In the genomic region with DNA sequence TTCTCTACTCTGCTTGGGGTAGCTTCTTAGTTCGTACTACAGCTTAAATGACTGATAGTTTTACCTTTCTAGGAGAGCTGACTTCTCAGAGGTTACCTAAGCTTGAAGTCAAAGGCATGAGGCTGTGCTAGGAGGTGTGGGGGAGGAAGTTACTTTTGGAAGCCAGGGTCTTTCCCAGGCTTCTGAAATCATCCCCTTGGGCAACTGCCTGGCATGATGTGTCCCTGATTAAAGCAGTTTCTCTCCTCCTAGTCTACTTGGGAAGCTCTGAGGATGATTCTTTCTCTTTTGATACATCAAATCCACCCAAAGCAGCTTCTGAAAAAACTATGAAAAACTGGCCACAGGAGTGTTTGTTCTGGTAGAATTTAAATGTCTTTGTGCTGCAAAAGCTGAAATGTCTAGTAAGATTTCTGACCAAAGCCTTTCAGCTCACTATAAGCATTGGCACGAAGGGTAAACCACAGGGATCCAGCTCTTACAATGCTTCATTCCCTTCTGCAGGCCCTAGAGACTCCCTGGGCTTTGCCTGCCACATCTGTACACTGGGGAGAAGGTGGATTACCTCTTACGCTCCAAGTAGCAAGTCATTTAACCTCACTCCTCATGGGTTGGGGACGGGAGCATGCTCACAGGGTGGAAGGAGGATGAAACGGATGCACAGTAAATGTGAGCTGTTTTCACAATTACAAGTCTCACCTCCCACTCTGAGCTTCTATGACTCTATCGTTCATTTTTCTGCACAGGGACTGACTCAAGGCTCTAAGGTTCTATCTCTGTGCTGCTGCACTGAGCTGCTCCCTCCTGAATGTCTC, we compare ENCODE assay signal across 11 cellular contexts. TPM values are rescaled to one million over a fixed set of nuclear protein-coding genes. Genes with fewer than 3 reads are reported as not detected.
DNase-seq lines count a peak whose midpoint lies in the region; ATAC-seq lines count a peak whose summit lies in the region.
"Had no signal": no experiment of that assay in that cellular context is flagged by ENCODE, and none has a peak within 500 bp of the region (broad histone marks: within the 10 kb centered on the region; RNA-seq: fewer than 3 reads in every experiment).

No MANE protein-coding gene starts in this region.

- no peaks in the 10 kb centered on the region for H3K9me3 Mint-ChIP-seq in activated CD4-positive, alpha-beta T cell treated with anti-CD3 and anti-CD28 coated beads for 36 hours (ENCODE audit: low read depth)
- no peaks in the 10 kb centered on the region for H3K9me3 Mint-ChIP-seq in central memory CD8-positive, alpha-beta T cell
- no peaks in the 10 kb centered on the region for H3K9me3 Mint-ChIP-seq in stimulated activated effector memory CD8-positive, alpha-beta T cell treated with anti-CD3 and anti-CD28 coated beads, Interleukin-12 subunit alpha, Interleukin-12 subunit beta, amount 100 ng/mL, for 72 hours

- peaks cover 77% of the 10 kb centered on the region for H3K4me1 Mint-ChIP-seq in activated CD4-positive, alpha-beta T cell treated with anti-CD3 and anti-CD28 coated beads for 36 hours
- H3K4me1 Mint-ChIP-seq in T-helper 17 cell: peaks cover 62% of the 10 kb centered on the region
- peaks cover 8% of the 10 kb centered on the region for H3K4me1 Mint-ChIP-seq in central memory CD8-positive, alpha-beta T cell
- H3K4me1 Mint-ChIP-seq in stimulated activated effector memory CD8-positive, alpha-beta T cell treated with anti-CD3 and anti-CD28 coated beads, Interleukin-12 subunit alpha, Interleukin-12 subunit beta, amount 100 ng/mL, for 72 hours: peaks cover 57% of the 10 kb centered on the region

- CTCF ChIA-PET in activated CD4-positive, alpha-beta T cell treated with anti-CD3 and anti-CD28 coated beads for 36 hours (lab: Charles Lee): interaction anchor here (0.5 to 5.0 kb wide), 24 partner anchors 10 to 589 kb away, joined by 3 to 27 read pairs (median 4); no protein-coding TSS in a partner anchor

- no peaks in the 10 kb centered on the region for H3K27me3 Mint-ChIP-seq in activated CD4-positive, alpha-beta T cell treated with anti-CD3 and anti-CD28 coated beads for 36 hours
- H3K27me3 Mint-ChIP-seq in T-helper 17 cell: no peaks in the 10 kb centered on the region
- H3K27me3 Mint-ChIP-seq in central memory CD8-positive, alpha-beta T cell: no peaks in the 10 kb centered on the region

- H3K4me3 Mint-ChIP-seq in activated CD4-positive, alpha-beta T cell treated with anti-CD3 and anti-CD28 coated beads for 36 hours: no peak overlapping the region
- peak overlapping the region; percentile 5 for H3K4me3 Mint-ChIP-seq in T-helper 17 cell
- peak overlapping the region; percentile 49 for H3K4me3 Mint-ChIP-seq in central memory CD8-positive, alpha-beta T cell
- peak overlapping the region; percentile 79 for H3K4me3 Mint-ChIP-seq in stimulated activated effector memory CD8-positive, alpha-beta T cell treated with anti-CD3 and anti-CD28 coated beads, Interleukin-12 subunit alpha, Interleukin-12 subunit beta, amount 100 ng/mL, for 72 hours

- intact Hi-C loops in activated CD4-positive, alpha-beta T cell treated with anti-CD3 and anti-CD28 coated beads for 36 hours (cut with DNase I, micrococcal nuclease): loop anchor here (1.0 to 10.0 kb wide), 8 partner anchors 14 to 413 kb away; no protein-coding TSS in a partner anchor

- peak; percentile 76 for ATAC-seq in activated CD4-positive, alpha-beta T cell treated with anti-CD3 and anti-CD28 coated beads for 36 hours
- ATAC-seq in T-helper 17 cell (no peak), GM18907 (IDR thresholded peaks at IDR 0.05; ENCODE audit: unreplicated experiment) (no peak)
- ATAC-seq in central memory CD8-positive, alpha-beta T cell (replicated peaks; ENCODE audit: extremely low read depth, poor library complexity, severe bottlenecking): peak; percentile 38
- ATAC-seq in stimulated activated effector memory CD8-positive, alpha-beta T cell treated with anti-CD3 and anti-CD28 coated beads, Interleukin-12 subunit alpha, Interleukin-12 subunit beta, amount 100 ng/mL, for 72 hours: peak; percentile 88
- ATAC-seq: A549, Panc1 had no signal

- peak; percentile 84 for DNase-seq in activated CD4-positive, alpha-beta T cell treated with anti-CD3 and anti-CD28 coated beads for 36 hours
- DNase-seq in activated CD4-positive, alpha-beta T cell treated with anti-CD3 and anti-CD28 coated beads, Interleukin-2, amount 50 U/mL, for 1 hour: no peak
- DNase-seq in T-helper 17 cell: no peak
- DNase-seq in central memory CD8-positive, alpha-beta T cell (ENCODE audit: low spot score in 2 of 2): no peak
- DNase-seq in stimulated activated effector memory CD8-positive, alpha-beta T cell treated with anti-CD3 and anti-CD28 coated beads, Interleukin-12 subunit alpha, Interleukin-12 subunit beta, amount 100 ng/mL, for 72 hours (ENCODE audit: low spot score in 2 of 2): peak in 1 of 2 donors; percentile 86
- no peak for DNase-seq in NCI-H774 (lab: John Stamatoyannopoulos, UW)
- DNase-seq in NCI-H82 treated with DMSO at 0.1 percent for 48 hours (lab: John Stamatoyannopoulos, UW; ENCODE audit: unreplicated experiment): no peak
- DNase-seq: NCI-H1694 treated with DMSO at 0.1 percent for 48 hours had no signal

- POLR2A ChIA-PET in activated CD4-positive, alpha-beta T cell treated with anti-CD3 and anti-CD28 coated beads for 36 hours (lab: Charles Lee): interaction anchor here (0.5 to 2.3 kb wide), 19 partner anchors 10 to 104 kb away, joined by 3 to 35 read pairs (median 7); a partner anchor contains a TSS

- H3K36me3 Mint-ChIP-seq in activated CD4-positive, alpha-beta T cell treated with anti-CD3 and anti-CD28 coated beads for 36 hours (ENCODE audit: low read depth): peaks cover 15% of the 10 kb centered on the region
- H3K36me3 Mint-ChIP-seq in T-helper 17 cell (ENCODE audit: low read depth): peaks cover 4% of the 10 kb centered on the region
- peaks cover 4% of the 10 kb centered on the region for H3K36me3 Mint-ChIP-seq in central memory CD8-positive, alpha-beta T cell (ENCODE audit: insufficient read depth)
- peaks cover 9% of the 10 kb centered on the region for H3K36me3 Mint-ChIP-seq in stimulated activated effector memory CD8-positive, alpha-beta T cell treated with anti-CD3 and anti-CD28 coated beads, Interleukin-12 subunit alpha, Interleukin-12 subunit beta, amount 100 ng/mL, for 72 hours

- H3K27ac Mint-ChIP-seq in activated CD4-positive, alpha-beta T cell treated with anti-CD3 and anti-CD28 coated beads for 36 hours: peak overlapping the region; percentile 88
- peak overlapping the region; percentile 99 for H3K27ac Mint-ChIP-seq in T-helper 17 cell
- H3K27ac Mint-ChIP-seq in central memory CD8-positive, alpha-beta T cell (ENCODE audit: low read depth): peak overlapping the region; percentile 97
- peak overlapping the region; percentile 98 for H3K27ac Mint-ChIP-seq in stimulated activated effector memory CD8-positive, alpha-beta T cell treated with anti-CD3 and anti-CD28 coated beads, Interleukin-12 subunit alpha, Interleukin-12 subunit beta, amount 100 ng/mL, for 72 hours

- H3K9me3 ChIP-seq in T-helper 17 cell (ENCODE audit: control insufficient read depth, low read length, poor library complexity, severe bottlenecking): no peaks in the 10 kb centered on the region
- H3K9me3 ChIP-seq: A549 had no signal

RNA-seq across cellular contexts. Expression of a gene that starts 59.6 kb away (rescaled TPM):
- 10 to 100 TPM; 49.5 to 58.8 TPM for total RNA-seq in activated CD4-positive, alpha-beta T cell treated with anti-CD3 and anti-CD28 coated beads for 36 hours
- total RNA-seq in T-helper 17 cell: 100 to 1,000 TPM in 1 of 2 donors, 10 to 100 TPM in 1; 97.0 to 110 TPM

Comparison
In these comparisons a context has a peak if more than half of its experiments do, and no peak if none do; other contexts are left out.
1. ATAC-seq: peak in activated CD4-positive, alpha-beta T cell treated with anti-CD3 and anti-CD28 coated beads for 36 hours (single experiment), central memory CD8-positive, alpha-beta T cell (single experiment) and stimulated activated effector memory CD8-positive, alpha-beta T cell treated with anti-CD3 and anti-CD28 coated beads, Interleukin-12 subunit alpha, Interleukin-12 subunit beta, amount 100 ng/mL, for 72 hours (single experiment); none in T-helper 17 cell (single experiment) and GM18907 (single experiment).
2. Peak in every context shown above with its lines, with median percentiles within 50 percentile points of each other: H3K27ac Mint-ChIP-seq.